ENCODE assay signal across 14 cellular contexts in the genomic region with DNA sequence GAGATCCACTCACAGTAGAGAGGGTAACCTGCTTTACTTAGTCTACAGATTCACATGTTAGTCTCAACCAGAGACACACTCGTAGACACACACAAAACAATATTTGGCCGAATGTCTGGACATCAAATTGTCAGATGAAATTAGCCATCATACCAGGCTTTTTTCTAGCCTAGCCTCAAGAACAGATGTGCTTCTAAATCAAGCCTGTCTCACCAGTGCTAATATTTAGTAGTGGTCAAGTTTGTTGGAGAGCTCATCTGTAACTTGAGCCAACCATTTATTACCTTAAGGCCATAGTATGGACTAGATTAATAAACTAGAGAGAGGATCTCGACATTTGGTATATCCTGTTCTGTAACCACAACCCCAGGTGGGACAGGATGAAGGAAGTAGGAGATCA.
DNase-seq lines count a peak whose midpoint lies in the region; ATAC-seq lines count a peak whose summit lies in the region.
"Had no signal": no experiment of that assay in that cellular context is flagged by ENCODE, and none has a peak within 500 bp of the region (broad histone marks: within the 10 kb centered on the region; RNA-seq: fewer than 3 reads in every experiment).

No MANE protein-coding gene starts in this region.

- H3K27me3 ChIP-seq in SJCRH30: no peaks in the 10 kb centered on the region
- no peaks in the 10 kb centered on the region for H3K27me3 ChIP-seq in mesenchymal stem cell (ENCODE audit: control insufficient read depth in 1 of 2, insufficient read depth in 1 of 2, low read length in 2 of 2)
- H3K27me3 ChIP-seq: BLaER1 treated with 17β-estradiol and CSF1 and Interleukin-3, amounts not matched to agents 10 nM and 100 nM had no signal

- H4K8ac ChIP-seq in mesenchymal stem cell (ENCODE audit: low read length): no peak overlapping the region

- H4K91ac ChIP-seq in mesenchymal stem cell (ENCODE audit: low read length): no peak overlapping the region

- H2BK120ac ChIP-seq in mesenchymal stem cell (ENCODE audit: low read depth, low read length): no peak overlapping the region

- no peaks in the 10 kb centered on the region for H3K36me3 ChIP-seq in SJCRH30
- no peaks in the 10 kb centered on the region for H3K36me3 ChIP-seq in mesenchymal stem cell (ENCODE audit: control insufficient read depth in 1 of 2, insufficient read depth in 2 of 2, low read depth in 1 of 2, low read length in 2 of 2)
- H3K36me3 ChIP-seq: BLaER1 treated with 17β-estradiol and CSF1 and Interleukin-3, amounts not matched to agents 10 nM and 100 nM had no signal

- H2BK15ac ChIP-seq in mesenchymal stem cell (ENCODE audit: low read depth, poor library complexity, severe bottlenecking): no peak overlapping the region

- no peak overlapping the region for H3K4me3 ChIP-seq in SJCRH30
- no peak overlapping the region for H3K4me3 ChIP-seq in mesenchymal stem cell (ENCODE audit: insufficient read depth in 1 of 2, low read depth in 1 of 2, low read length in 2 of 2)
- H3K4me3 ChIP-seq: BLaER1 treated with 17β-estradiol and CSF1 and Interleukin-3, amounts not matched to agents 10 nM and 100 nM had no signal

- DNase-seq in LHCN-M2 (ENCODE audit: low read depth) (peak; percentile 13), SJCRH30 (peak; percentile 2 to 36), mesenchymal stem cell (no peak), NCI-H446 (lab: John Stamatoyannopoulos, UW) (no peak)
- no peak for DNase-seq in activated CD4-positive, alpha-beta T cell treated with anti-CD3 and anti-CD28 coated beads for 48 hours
- DNase-seq: Calu3; CD8-positive, alpha-beta T cell; GOT3; H7; HFFc6 had no signal

- H2AK5ac ChIP-seq in mesenchymal stem cell (ENCODE audit: low read length, severe bottlenecking): peak overlapping the region; percentile 48

- H3K4me1 ChIP-seq in SJCRH30 (peaks cover 10% of the 10 kb centered on the region), mesenchymal stem cell (ENCODE audit: control insufficient read depth, insufficient read depth, low read depth, low read length) (no peaks in the 10 kb centered on the region)

- no peak overlapping the region for H2BK5ac ChIP-seq in mesenchymal stem cell (ENCODE audit: low read depth, low read length, poor library complexity, severe bottlenecking)

- peak overlapping the region in 1 of 2 experiments; percentile 61 for H3K4ac ChIP-seq in mesenchymal stem cell (ENCODE audit: low read depth in 1 of 2, low read length in 2 of 2)

- H2AFZ ChIP-seq in mesenchymal stem cell (ENCODE audit: low read depth, low read length): no peak overlapping the region

- no peak overlapping the region for H3K14ac ChIP-seq in mesenchymal stem cell (ENCODE audit: low read length in 2 of 2)

- WGBS in mesenchymal stem cell: 100% methylated on average over 1 of the region's 3 CpGs

- no peak overlapping the region for H3K27ac ChIP-seq in SJCRH30
- H3K27ac ChIP-seq in mesenchymal stem cell (ENCODE audit: low read length, poor library complexity, severe bottlenecking): no peak overlapping the region
- H3K27ac ChIP-seq: BLaER1 treated with 17β-estradiol and CSF1 and Interleukin-3, amounts not matched to agents 10 nM and 100 nM had no signal

- H3K4me2 ChIP-seq in mesenchymal stem cell (ENCODE audit: low read length, poor library complexity, severe bottlenecking): no peak overlapping the region

- H3K9ac ChIP-seq in mesenchymal stem cell (ENCODE audit: low read length): no peak overlapping the region
- H3K9ac ChIP-seq: BLaER1 treated with 17β-estradiol and CSF1 and Interleukin-3, amounts not matched to agents 10 nM and 100 nM had no signal

- no peaks in the 10 kb centered on the region for H3K79me1 ChIP-seq in mesenchymal stem cell (replicated peaks; ENCODE audit: low read length, poor library complexity, severe bottlenecking)

- H2BK12ac ChIP-seq in mesenchymal stem cell (ENCODE audit: low read length in 2 of 2): no peak overlapping the region

- H3K9me3 ChIP-seq in SJCRH30 (replicated peaks) (no peaks in the 10 kb centered on the region; the same call in 1 of the 2 replicates), mesenchymal stem cell (ENCODE audit: control insufficient read depth, low read length) (no peaks in the 10 kb centered on the region)
- H3K9me3 ChIP-seq: BLaER1 treated with 17β-estradiol and CSF1 and Interleukin-3, amounts not matched to agents 10 nM and 100 nM had no signal

- H3K23ac ChIP-seq in mesenchymal stem cell (ENCODE audit: low read length in 2 of 2): no peak overlapping the region

- H3K18ac ChIP-seq in mesenchymal stem cell (ENCODE audit: low read depth in 1 of 2, low read length in 2 of 2): no peak overlapping the region

- ATAC-seq in GM21737 (IDR thresholded peaks at IDR 0.05; ENCODE audit: unreplicated experiment): no peak
- ATAC-seq: CD8-positive, alpha-beta T cell; HCT116; HepG2 had no signal

Comparison
In these comparisons a context has a peak if more than half of its experiments do, and no peak if none do; other contexts are left out.
1. DNase-seq: peak in LHCN-M2 (single experiment) and SJCRH30 (2 of 2); none in mesenchymal stem cell (single experiment), NCI-H446 (0 of 2) and activated CD4-positive, alpha-beta T cell treated with anti-CD3 and anti-CD28 coated beads for 48 hours (single experiment).